1 cellular context compared by ENCODE assay signal in genomic region chr14:106690333-106690891, GRCh38.
TF ChIP-seq lines count a peak whose summit lies in the region.

No MANE protein-coding gene starts in this region.

TF ChIP-seq in GM12878, 131 proteins besides CTCF, POLR2A, EP300 and RAD21 (continued from another document):
- TF ChIP-seq ASH2L (IDR thresholded peaks at IDR 0.05; ENCODE audit: borderline replicate concordance, low read depth) (no peak), HCFC1 (IDR thresholded peaks at IDR 0.05; ENCODE audit: low read length) (no peak), BHLHE40 (IDR thresholded peaks at IDR 0.05; ENCODE audit: borderline replicate concordance in 1 of 2, low read depth in 2 of 2, low read length in 1 of 2) (no peak), CBFB (IDR thresholded peaks at IDR 0.05; ENCODE audit: low read depth) (no peak), YBX1 (IDR thresholded peaks at IDR 0.05) (no peak), MLLT1 (IDR thresholded peaks at IDR 0.05) (no peak), MEF2B (IDR thresholded peaks at IDR 0.05; ENCODE audit: partially characterized antibody, poor library complexity, severe bottlenecking) (no peak), EED (IDR thresholded peaks at IDR 0.05; ENCODE audit: low read depth) (no peak), MYB (IDR thresholded peaks at IDR 0.05; ENCODE audit: borderline replicate concordance, low read depth, low read length) (no peak), SREBF1 (IDR thresholded peaks at IDR 0.05; ENCODE audit: low read length) (no peak), FOXK2 (IDR thresholded peaks at IDR 0.05) (no peak), POLR2AphosphoS5 (IDR thresholded peaks at IDR 0.05; ENCODE audit: low read length) (no peak), NR2C1 (IDR thresholded peaks at IDR 0.05) (no peak), CEBPZ (IDR thresholded peaks at IDR 0.05; ENCODE audit: low read depth, low read length) (no peak), FOS (IDR thresholded peaks at IDR 0.05; ENCODE audit: borderline replicate concordance, extremely low read depth, insufficient read length) (no peak)
TF ChIP-seq in GM12878: peak in this region for 0.
